Comparison of ENCODE assay signal across 16 cellular contexts in the genomic region with DNA sequence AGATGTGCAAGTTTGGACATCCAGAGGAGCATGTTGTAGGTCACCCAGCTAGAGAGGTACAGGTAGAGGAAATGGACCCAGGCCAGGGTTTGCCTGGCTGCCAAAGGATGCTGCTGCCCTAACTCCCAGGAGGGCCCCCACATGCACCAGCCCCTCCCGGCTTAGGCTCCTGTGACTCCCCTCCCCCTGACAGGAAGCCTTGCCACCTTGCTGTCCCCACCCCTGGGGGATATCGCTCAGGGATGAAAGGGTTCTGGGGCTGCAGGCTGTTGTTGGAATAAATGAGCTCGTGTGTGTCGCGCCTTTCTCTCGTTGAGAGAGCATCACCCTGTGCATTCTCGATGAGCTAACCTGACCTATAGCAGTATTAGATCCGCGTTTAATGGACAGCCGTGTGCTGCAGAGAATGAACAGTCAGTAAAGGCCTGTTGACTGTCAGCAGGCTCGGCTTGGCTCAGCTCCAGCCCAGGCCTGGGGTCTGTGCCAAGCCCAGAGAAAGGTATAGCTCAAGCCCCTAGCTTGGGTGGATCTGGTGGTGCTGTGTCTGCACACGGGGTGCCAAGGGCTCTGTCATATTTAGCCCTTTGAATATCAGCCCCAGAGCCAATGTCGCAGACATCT.
DNase-seq lines count a peak whose midpoint lies in the region; ATAC-seq and TF ChIP-seq lines count a peak whose summit lies in the region.
"Had no signal": no experiment of that assay in that cellular context is flagged by ENCODE, and none has a peak within 500 bp of the region (broad histone marks: within the 10 kb centered on the region; RNA-seq: fewer than 3 reads in every experiment).

No MANE protein-coding gene starts in this region.

- H3K4me3 Mint-ChIP-seq in CD8-positive, alpha-beta T cell = no peak overlapping the region
- no peak overlapping the region for H3K4me3 Mint-ChIP-seq in dendritic cell treated with granulocyte-macrophage colony-stimulating factor and Interleukin-4, amounts not matched to agents 40 ng/mL and 50 ng/mL, for 4 days
- H3K4me3 Mint-ChIP-seq: WTC11 had no signal

- H3K4me1 ChIP-seq in CD8-positive, alpha-beta T cell (ENCODE audit: insufficient read depth, low read length) = peaks cover 24% of the 10 kb centered on the region
- H3K4me1 ChIP-seq in HEK293 (ENCODE audit: control insufficient read depth, insufficient read depth, low read length) = no peaks in the 10 kb centered on the region

- no peaks in the 10 kb centered on the region for H3K27me3 Mint-ChIP-seq in CD8-positive, alpha-beta T cell (ENCODE audit: low read depth)
- H3K27me3 Mint-ChIP-seq in dendritic cell treated with granulocyte-macrophage colony-stimulating factor and Interleukin-4, amounts not matched to agents 40 ng/mL and 50 ng/mL, for 4 days = no peaks in the 10 kb centered on the region
- H3K27me3 Mint-ChIP-seq: IgD-negative memory B cell had no signal

- TF ChIP-seq CTCF in CD8-positive, alpha-beta T cell (IDR thresholded peaks at IDR 0.05) = no peak
- no peak for TF ChIP-seq CTCF in HEK293 (tag by site-specific recombination; IDR thresholded peaks at IDR 0.05)

- H3K4me3 ChIP-seq in CD8-positive, alpha-beta T cell (ENCODE audit: low read depth, low read length) = no peak overlapping the region
- no peak overlapping the region for H3K4me3 ChIP-seq in HEK293 (ENCODE audit: low read depth, low read length)
- H3K4me3 ChIP-seq: ovary had no signal

- H3K9me3 Mint-ChIP-seq in CD8-positive, alpha-beta T cell = no peaks in the 10 kb centered on the region
- no peaks in the 10 kb centered on the region for H3K9me3 Mint-ChIP-seq in dendritic cell treated with granulocyte-macrophage colony-stimulating factor and Interleukin-4, amounts not matched to agents 40 ng/mL and 50 ng/mL, for 4 days
- H3K9me3 Mint-ChIP-seq: IgD-negative memory B cell, WTC11 had no signal

- no peak for ATAC-seq in CD8-positive, alpha-beta T cell
- ATAC-seq: left cardiac atrium, PC-3, WTC11 had no signal

- CTCF ChIA-PET in CD8-positive, alpha-beta T cell (lab: Charles Lee) = interaction anchor here (1.3 kb wide), 1 partner anchor 10 kb away, joined by 3 read pairs; no protein-coding TSS in a partner anchor
- CTCF ChIA-PET in HEK293 (lab: Yijun Ruan, JAX) = no interaction called here

- POLR2A ChIA-PET in CD8-positive, alpha-beta T cell (lab: Charles Lee) = interaction anchor here (1.1 kb wide), 1 partner anchor 9 kb away, joined by 3 read pairs; no protein-coding TSS in a partner anchor
- POLR2A ChIA-PET in HEK293 (lab: Yijun Ruan, JAX) = no interaction called here

- H3K27ac ChIP-seq in CD8-positive, alpha-beta T cell (ENCODE audit: low read depth, low read length) = no peak overlapping the region
- H3K27ac ChIP-seq in HEK293 (ENCODE audit: extremely low read depth, low read depth, low read length) = no peak overlapping the region
- H3K27ac ChIP-seq: ovary had no signal

- intact Hi-C loops in CD8-positive, alpha-beta T cell (cut with DNase I, micrococcal nuclease) = no loop called here
- intact Hi-C loops in dendritic cell treated with granulocyte-macrophage colony-stimulating factor and Interleukin-4, amounts not matched to agents 40 ng/mL and 50 ng/mL, for 4 days (cut with micrococcal nuclease) = no loop called here

- H3K27me3 ChIP-seq in CD8-positive, alpha-beta T cell (ENCODE audit: insufficient read depth, low read length) = no peaks in the 10 kb centered on the region
- H3K27me3 ChIP-seq: ovary had no signal

- H3K27ac Mint-ChIP-seq in CD8-positive, alpha-beta T cell = peak overlapping the region; percentile 63
- peak overlapping the region; percentile 52 for H3K27ac Mint-ChIP-seq in dendritic cell treated with granulocyte-macrophage colony-stimulating factor and Interleukin-4, amounts not matched to agents 40 ng/mL and 50 ng/mL, for 4 days
- H3K27ac Mint-ChIP-seq: WTC11 had no signal

- no peaks in the 10 kb centered on the region for H3K36me3 Mint-ChIP-seq in CD8-positive, alpha-beta T cell
- H3K36me3 Mint-ChIP-seq in dendritic cell treated with granulocyte-macrophage colony-stimulating factor and Interleukin-4, amounts not matched to agents 40 ng/mL and 50 ng/mL, for 4 days (ENCODE audit: low read depth) = peaks cover 56% of the 10 kb centered on the region
- H3K36me3 Mint-ChIP-seq: WTC11 had no signal

- no peak for DNase-seq in CD8-positive, alpha-beta T cell
- DNase-seq in NCI-H524 (lab: John Stamatoyannopoulos, UW) = peak; percentile 44 to 65
- no peak for DNase-seq in activated CD4-positive, alpha-beta T cell treated with anti-CD3 and anti-CD28 coated beads for 1 hour
- no peak for DNase-seq in stimulated activated CD4-positive, alpha-beta T cell treated with anti-CD3 and anti-CD28 coated beads, Interleukin-4, amount 100 ng/mL, for 24 hours
- DNase-seq in KG1 (lab: John Stamatoyannopoulos, UW) = no peak
- DNase-seq in NK-92 (lab: John Stamatoyannopoulos, UW; ENCODE audit: unreplicated experiment) = no peak
- DNase-seq: activated CD8-positive, alpha-beta memory T cell treated with anti-CD3 and anti-CD28 coated beads, Interleukin-2, amount 50 U/mL, for 4 hours; activated naive CD4-positive, alpha-beta T cell treated with Interleukin-2 at 50 U/mL for 16 hours; left cardiac atrium; NCI-H187; ovary; PC-3 had no signal

- no peaks in the 10 kb centered on the region for H3K9me3 ChIP-seq in CD8-positive, alpha-beta T cell (ENCODE audit: low read length)
- H3K9me3 ChIP-seq in HEK293 (ENCODE audit: control insufficient read depth, insufficient read depth, low read depth, low read length) = no peaks in the 10 kb centered on the region
- H3K9me3 ChIP-seq: ovary had no signal

- H3K36me3 ChIP-seq in CD8-positive, alpha-beta T cell (ENCODE audit: insufficient read depth, low read length) = no peaks in the 10 kb centered on the region
- no peaks in the 10 kb centered on the region for H3K36me3 ChIP-seq in HEK293 (ENCODE audit: control insufficient read depth in 2 of 2, insufficient read depth in 1 of 2, low read length in 2 of 2)
- H3K36me3 ChIP-seq: ovary had no signal

- H3K4me1 Mint-ChIP-seq in CD8-positive, alpha-beta T cell (ENCODE audit: low read depth) = peaks cover 61% of the 10 kb centered on the region
- peaks cover 41% of the 10 kb centered on the region for H3K4me1 Mint-ChIP-seq in dendritic cell treated with granulocyte-macrophage colony-stimulating factor and Interleukin-4, amounts not matched to agents 40 ng/mL and 50 ng/mL, for 4 days (ENCODE audit: low read depth)

TF ChIP-seq in HEK293, 187 proteins besides CTCF, POLR2A, EP300 and RAD21:
- TF ChIP-seq ZNF549 (tag by site-specific recombination; IDR thresholded peaks at IDR 0.05) = no peak
- TF ChIP-seq GLIS1 (tag by site-specific recombination; IDR thresholded peaks at IDR 0.05) = peak; percentile 76
- TF ChIP-seq FEZF1 (tag by site-specific recombination; IDR thresholded peaks at IDR 0.05) = peak; percentile 54
- TF ChIP-seq ZNF530 (tag by site-specific recombination; IDR thresholded peaks at IDR 0.05; ENCODE audit: low read depth) = no peak
- TF ChIP-seq, protein P1, sequence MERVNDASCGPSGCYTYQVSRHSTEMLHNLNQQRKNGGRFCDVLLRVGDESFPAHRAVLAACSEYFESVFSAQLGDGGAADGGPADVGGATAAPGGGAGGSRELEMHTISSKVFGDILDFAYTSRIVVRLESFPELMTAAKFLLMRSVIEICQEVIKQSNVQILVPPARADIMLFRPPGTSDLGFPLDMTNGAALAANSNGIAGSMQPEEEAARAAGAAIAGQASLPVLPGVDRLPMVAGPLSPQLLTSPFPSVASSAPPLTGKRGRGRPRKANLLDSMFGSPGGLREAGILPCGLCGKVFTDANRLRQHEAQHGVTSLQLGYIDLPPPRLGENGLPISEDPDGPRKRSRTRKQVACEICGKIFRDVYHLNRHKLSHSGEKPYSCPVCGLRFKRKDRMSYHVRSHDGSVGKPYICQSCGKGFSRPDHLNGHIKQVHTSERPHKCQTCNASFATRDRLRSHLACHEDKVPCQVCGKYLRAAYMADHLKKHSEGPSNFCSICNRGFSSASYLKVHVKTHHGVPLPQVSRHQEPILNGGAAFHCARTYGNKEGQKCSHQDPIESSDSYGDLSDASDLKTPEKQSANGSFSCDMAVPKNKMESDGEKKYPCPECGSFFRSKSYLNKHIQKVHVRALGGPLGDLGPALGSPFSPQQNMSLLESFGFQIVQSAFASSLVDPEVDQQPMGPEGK (tag by site-specific recombination; IDR thresholded peaks at IDR 0.05) = 0 out of 2 replicates have a peak, but pooled peaks have one; percentile 15
- TF ChIP-seq HOXC10 (CRISPR knock-in tag; IDR thresholded peaks at IDR 0.05) = no peak
- TF ChIP-seq SCRT2 (tag by site-specific recombination; IDR thresholded peaks at IDR 0.05) = peak; percentile 73; the same call in 1 of the 2 replicates
- TF ChIP-seq, protein P2, sequence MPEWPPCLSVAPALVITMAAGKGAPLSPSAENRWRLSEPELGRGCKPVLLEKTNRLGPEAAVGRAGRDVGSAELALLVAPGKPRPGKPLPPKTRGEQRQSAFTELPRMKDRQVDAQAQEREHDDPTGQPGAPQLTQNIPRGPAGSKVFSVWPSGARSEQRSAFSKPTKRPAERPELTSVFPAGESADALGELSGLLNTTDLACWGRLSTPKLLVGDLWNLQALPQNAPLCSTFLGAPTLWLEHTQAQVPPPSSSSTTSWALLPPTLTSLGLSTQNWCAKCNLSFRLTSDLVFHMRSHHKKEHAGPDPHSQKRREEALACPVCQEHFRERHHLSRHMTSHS (tag by site-specific recombination; IDR thresholded peaks at IDR 0.05) = no peak

Comparison
In these comparisons a context has a peak if more than half of its experiments do, and no peak if none do; other contexts are left out.
1. DNase-seq: peak in NCI-H524 (2 of 2); none in CD8-positive, alpha-beta T cell (0 of 7), activated CD4-positive, alpha-beta T cell treated with anti-CD3 and anti-CD28 coated beads for 1 hour (single experiment), stimulated activated CD4-positive, alpha-beta T cell treated with anti-CD3 and anti-CD28 coated beads, Interleukin-4, amount 100 ng/mL, for 24 hours (single experiment), KG1 (single experiment) and NK-92 (single experiment).